27 cellular contexts compared by ENCODE assay signal in the genomic region with DNA sequence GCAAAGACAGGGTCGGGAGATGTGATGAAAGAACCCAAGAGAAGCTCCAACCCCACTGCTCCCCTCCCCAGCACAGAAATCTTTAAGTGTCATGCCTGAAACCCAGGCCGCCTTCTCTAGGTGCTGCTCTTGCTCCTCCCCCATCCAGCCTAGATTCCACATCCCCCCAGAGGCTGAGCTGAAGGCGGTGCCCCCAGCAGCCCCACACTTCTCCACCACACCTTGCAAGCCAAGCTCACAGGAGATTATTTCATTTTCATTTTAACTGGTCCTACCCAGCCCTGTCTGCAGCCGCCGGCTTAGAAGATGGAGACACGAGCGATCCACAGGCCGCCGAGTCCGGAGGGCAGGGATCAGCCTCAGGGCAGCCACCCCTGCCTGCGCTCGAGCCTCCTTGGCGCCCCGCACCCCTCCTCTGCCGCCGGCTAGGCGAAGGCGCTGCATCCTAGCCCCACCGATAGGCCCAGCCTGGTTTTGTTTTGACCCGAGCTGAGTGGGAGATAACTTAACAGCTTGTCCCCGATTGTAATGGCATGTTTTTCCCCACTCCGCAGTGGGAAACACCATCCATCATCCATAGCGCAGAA.
"Had no signal": no experiment of that assay in that cellular context is flagged by ENCODE, and none has a peak within 500 bp of the region (broad histone marks: within the 10 kb centered on the region; RNA-seq: fewer than 3 reads in every experiment).

No MANE protein-coding gene starts in this region.

- H3K4me3 Mint-ChIP-seq: activated T-cell treated with anti-CD3 and anti-CD28 coated beads, Interleukin-2, amount 50 U/mL, for 72 hours; brain; naive thymus-derived CD4-positive, alpha-beta T cell; T-helper 2 cell treated with Interferon-gamma antibody and Interleukin-4, amounts not matched to agents 5 μg/mL and 100 μg/mL, for 36 hours had no signal

- H3K9me3 Mint-ChIP-seq: activated naive CD4-positive, alpha-beta T cell treated with anti-CD3 and anti-CD28 coated beads, Interleukin-2, amount 50 U/mL, for 72 hours; activated T-cell treated with anti-CD3 and anti-CD28 coated beads, Interleukin-2, amount 50 U/mL, for 72 hours; immature natural killer cell; T-helper 2 cell treated with Interferon-gamma antibody and Interleukin-4, amounts not matched to agents 5 μg/mL and 100 μg/mL, for 36 hours had no signal

- H3K36me3 Mint-ChIP-seq: activated naive CD4-positive, alpha-beta T cell treated with anti-CD3 and anti-CD28 coated beads, Interleukin-2, amount 50 U/mL, for 72 hours; brain; naive thymus-derived CD4-positive, alpha-beta T cell had no signal

- H3K27ac Mint-ChIP-seq: activated naive CD4-positive, alpha-beta T cell treated with anti-CD3 and anti-CD28 coated beads, Interleukin-2, amount 50 U/mL, for 72 hours; activated T-cell treated with anti-CD3 and anti-CD28 coated beads, Interleukin-2, amount 50 U/mL, for 72 hours; immature natural killer cell; naive thymus-derived CD4-positive, alpha-beta T cell; progenitor cell of endocrine pancreas; T-helper 2 cell treated with Interferon-gamma antibody and Interleukin-4, amounts not matched to agents 5 μg/mL and 100 μg/mL, for 36 hours had no signal

- H3K4me1 ChIP-seq: gastrocnemius medialis, right lobe of liver, testis had no signal

- H3K27me3 ChIP-seq: ovary, testis had no signal

- DNase-seq: activated CD4-positive, alpha-beta T cell treated with anti-CD3 and anti-CD28 coated beads for 4 hours; activated CD4-positive, alpha-beta T cell treated with anti-CD3 and anti-CD28 coated beads, Interleukin-2, amount 50 U/mL, for 4 hours; activated naive CD4-positive, alpha-beta T cell; activated T-cell treated with anti-CD3 and anti-CD28 coated beads for 4 hours; activated T-cell treated with anti-CD3 and anti-CD28 coated beads, Interleukin-2, amount 50 U/mL, for 72 hours; anterior cingulate cortex; cortex of kidney; gastrocnemius medialis; hippocampal formation; immature natural killer cell; kidney; left colon; mammary epithelial cell; midbrain; naive thymus-derived CD4-positive, alpha-beta T cell; ovary; right lobe of liver; stimulated activated CD4-positive, alpha-beta T cell treated with anti-CD3 and anti-CD28 coated beads, Interleukin-2, amount 100 ng/mL, for 48 hours; stimulated activated naive CD4-positive, alpha-beta T cell treated with Interleukin-2 at 50 U/mL for 16 hours; T-helper 1 cell; testis; trophoblast cell had no signal

- H3K9me3 ChIP-seq: gastrocnemius medialis, ovary, right lobe of liver, testis had no signal

- H3K36me3 ChIP-seq: cardiac muscle cell, gastrocnemius medialis, ovary, right lobe of liver had no signal

- H3K27ac ChIP-seq: cardiac muscle cell, gastrocnemius medialis, ovary, right lobe of liver, testis had no signal

- H3K4me3 ChIP-seq: cardiac muscle cell, gastrocnemius medialis, ovary, right lobe of liver, testis had no signal
